24 cellular contexts compared by ENCODE assay signal in the genomic region with DNA sequence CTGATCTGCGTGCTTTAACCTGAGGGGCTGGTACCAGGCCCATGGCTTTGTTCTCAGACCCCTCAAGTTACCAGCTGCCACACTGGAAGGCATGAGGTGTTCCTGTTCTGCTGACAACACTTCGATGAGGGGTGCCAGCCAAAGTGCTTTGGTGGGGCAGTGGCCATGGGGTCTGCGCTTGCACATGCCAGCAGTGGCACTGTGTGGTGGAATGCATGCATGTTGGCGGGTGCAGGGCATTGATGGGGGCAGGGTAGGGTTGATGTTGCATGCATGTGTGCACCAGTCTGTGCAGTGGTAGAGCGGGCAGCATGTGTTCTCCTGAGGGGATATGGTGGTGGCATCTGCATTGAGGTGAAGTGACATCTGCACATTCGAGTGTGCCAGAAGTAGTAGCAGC.
"Had no signal": no experiment of that assay in that cellular context is flagged by ENCODE, and none has a peak within 500 bp of the region (broad histone marks: within the 10 kb centered on the region; RNA-seq: fewer than 3 reads in every experiment).

No MANE protein-coding gene starts in this region.

- H3K27me3 ChIP-seq: heart right ventricle, hepatocyte, neutrophil, ovary, right atrium auricular region, right lobe of liver, testis, thyroid gland, transverse colon, vagina had no signal

- ATAC-seq: heart right ventricle; left lobe of liver; lower lobe of right lung; naive thymus-derived CD8-positive, alpha-beta T cell; stimulated activated memory B cell treated with anti-CD40 and anti-IgM and Interleukin-4, amounts not matched to agents 10 μg/mL and 1 μg/mL and 100 μg/mL, for 72 hours; stimulated activated naive CD8-positive, alpha-beta T cell treated with anti-CD3 and anti-CD28 coated beads, Interleukin-15, amount 100 ng/mL, for 72 hours had no signal

- H2AFZ ChIP-seq: hepatocyte had no signal

- H3K4me1 ChIP-seq: heart right ventricle, lower lobe of right lung, right atrium auricular region, right lobe of liver, testis, thyroid gland, transverse colon, vagina had no signal

- DNase-seq: heart right ventricle; islet precursor cell; lower lobe of right lung; mammary epithelial cell; mesenchymal stem cell; naive thymus-derived CD8-positive, alpha-beta T cell; ovary; right lobe of liver; stimulated activated CD4-positive, alpha-beta T cell treated with anti-CD3 and anti-CD28 coated beads, Interleukin-1b, Interleukin-23, amount 100 ng/mL, for 48 hours; stimulated activated CD4-positive, alpha-beta T cell treated with anti-CD3 and anti-CD28 coated beads, Interleukin-2, amount 100 ng/mL, for 48 hours; stimulated activated CD4-positive, alpha-beta T cell treated with anti-CD3 and anti-CD28 coated beads, Interleukin-4, amount 100 ng/mL, for 4 hours; stimulated activated CD8-positive, alpha-beta memory T cell treated with anti-CD3 and anti-CD28 coated beads, Interleukin-4, amount 100 ng/mL, for 48 hours; stimulated activated naive CD4-positive, alpha-beta T cell treated with Interleukin-2 at 50 U/mL for 16 hours; stimulated activated naive CD8-positive, alpha-beta T cell treated with anti-CD3 and anti-CD28 coated beads, Interleukin-15, amount 100 ng/mL, for 72 hours; testis; thyroid gland; transverse colon had no signal

- H3K4me3 ChIP-seq: heart right ventricle, hepatocyte, lower lobe of right lung, ovary, right atrium auricular region, right lobe of liver, smooth muscle cell, testis, thyroid gland, transverse colon, vagina had no signal

- H3K27ac ChIP-seq: heart right ventricle, hepatocyte, lower lobe of right lung, neutrophil, ovary, right atrium auricular region, right lobe of liver, testis, thyroid gland, transverse colon, vagina had no signal

- H3K79me2 ChIP-seq: hepatocyte had no signal

- H3K9me3 ChIP-seq: lower lobe of right lung, neutrophil, ovary, testis, thyroid gland, transverse colon, vagina had no signal

- H3K36me3 ChIP-seq: heart right ventricle, lower lobe of right lung, neutrophil, ovary, right atrium auricular region, right lobe of liver, thyroid gland, transverse colon, vagina had no signal

- H3K4me2 ChIP-seq: hepatocyte, smooth muscle cell had no signal
